8 cellular contexts compared by ENCODE assay signal in the genomic region with DNA sequence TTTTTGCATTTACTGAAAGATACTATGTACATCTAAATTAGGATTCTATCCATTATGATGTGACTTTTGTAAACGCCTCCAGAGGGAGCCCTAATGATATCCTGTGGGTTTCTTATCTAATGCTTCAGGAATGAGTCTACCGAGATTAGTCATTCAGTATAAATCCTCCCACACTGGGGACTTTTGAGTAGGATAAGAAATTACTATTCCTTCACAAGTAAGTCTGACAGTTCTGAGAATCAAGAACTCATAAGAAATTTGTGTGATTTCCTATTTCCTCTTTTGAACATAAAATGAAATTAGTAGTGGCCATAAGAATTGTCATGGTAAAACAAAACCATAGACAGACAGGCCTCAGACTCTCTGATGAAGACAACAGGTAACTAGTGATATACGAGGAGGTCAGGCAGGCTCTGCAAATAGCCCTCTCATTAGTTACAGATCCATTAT. TPM values are rescaled to one million over a fixed set of nuclear protein-coding genes. Genes with fewer than 3 reads are reported as not detected.
DNase-seq lines count a peak whose midpoint lies in the region; ATAC-seq and TF ChIP-seq lines count a peak whose summit lies in the region.

No MANE protein-coding gene starts in this region.

- whole genome bisulfite sequencing in psoas muscle, 3 donors: 3 to 6% (median 4%) methylated on average over 3 of the region's 3 CpGs

- TF ChIP-seq CTCF in GM06990 (IDR thresholded peaks at IDR 0.05; ENCODE audit: insufficient read depth, low read length, poor library complexity, severe bottlenecking) (peak; percentile 41), PC-3 (conservative IDR thresholded peaks at IDR 0.05; ENCODE audit: low read depth, low read length) (peak; percentile 81), psoas muscle (IDR thresholded peaks at IDR 0.05) (peak; percentile 31)

- H2AFZ ChIP-seq in PC-3 (ENCODE audit: low read length): no peak overlapping the region

- BruUV-seq in PC-3 (replicated peaks; lab: Mats Ljungman, UMichigan): no TSS peak

- ATAC-seq in HG02678 (IDR thresholded peaks at IDR 0.05; ENCODE audit: unreplicated experiment) (peak; percentile 72), PC-3 (peak; percentile 76), psoas muscle (no peak)
- ATAC-seq in activated CD4-positive, CD25-positive, alpha-beta regulatory T cell treated with anti-CD3 and anti-CD28 coated beads, Interleukin-2, amount 50 U/mL, for 24 hours: no peak

- H3K9ac ChIP-seq in PC-3 (ENCODE audit: low read length): no peak overlapping the region

- no peak overlapping the region for H3K4me3 ChIP-seq in GM06990 (replicated peaks; ENCODE audit: low read depth, low read length)
- no peak overlapping the region for H3K4me3 ChIP-seq in PC-3 (ENCODE audit: low read length)
- H3K4me3 ChIP-seq in psoas muscle: no peak overlapping the region

- H3K9me2 ChIP-seq in PC-3 (replicated peaks; ENCODE audit: low read length): no peaks in the 10 kb centered on the region

- DNase-seq in GM06990 (ENCODE audit: extremely low read depth, insufficient read length) (no peak), PC-3 (peak; percentile 86), fibroblast of peridontal ligament (ENCODE audit: extremely low read depth) (peak; percentile 5), psoas muscle (no peak), germinal center (ENCODE audit: low spot score) (no peak)
- DNase-seq in activated CD8-positive, alpha-beta memory T cell treated with anti-CD3 and anti-CD28 coated beads for 24 hours: no peak

- H3K36me3 ChIP-seq in GM06990 (ENCODE audit: control insufficient read depth, insufficient read depth, low read length) (no peaks in the 10 kb centered on the region), PC-3 (ENCODE audit: low read depth, low read length) (no peaks in the 10 kb centered on the region), psoas muscle (ENCODE audit: insufficient read depth in 1 of 2, low read depth in 1 of 2) (no peaks in the 10 kb centered on the region)

- intact Hi-C loops in PC-3 (cut with micrococcal nuclease) (loop anchor here (5.0 kb wide), 1 partner anchor 682 kb away; no protein-coding TSS in a partner anchor), psoas muscle (cut with DNase I) (no loop called here)

- H3K4me1 ChIP-seq in PC-3 (ENCODE audit: insufficient read depth, low read length) (peaks cover 5% of the 10 kb centered on the region; the same call in 1 of the 2 replicates), psoas muscle (no peaks in the 10 kb centered on the region)

- no peaks in the 10 kb centered on the region for H4K20me1 ChIP-seq in PC-3 (ENCODE audit: low read length)

- no peaks in the 10 kb centered on the region for H3F3A ChIP-seq in PC-3 (ENCODE audit: low read length, unreplicated experiment)

- H3K27me3 ChIP-seq in GM06990 (replicated peaks; ENCODE audit: control insufficient read depth, insufficient read depth, low read length) (no peaks in the 10 kb centered on the region), PC-3 (ENCODE audit: low read length) (no peaks in the 10 kb centered on the region), psoas muscle (ENCODE audit: insufficient read depth in 3 of 3, low read length in 2 of 3) (peaks cover 0 to 3% (median 0%) of the 10 kb centered on the region in 3 donors)

- POLR2A ChIA-PET in PC-3 (lab: Charles Lee; ENCODE audit: unreplicated experiment): no interaction called here

- no peaks in the 10 kb centered on the region for H3K79me2 ChIP-seq in PC-3 (ENCODE audit: low read length)

- H3K9me3 ChIP-seq in PC-3 (ENCODE audit: low read length) (peaks cover 5% of the 10 kb centered on the region; the same call in 1 of the 2 replicates), psoas muscle (no peaks in the 10 kb centered on the region)

- CTCF ChIA-PET in PC-3 (lab: Charles Lee): no interaction called here

- peak overlapping the region; percentile 16; the same call in 1 of the 2 replicates for H3K4me2 ChIP-seq in PC-3 (ENCODE audit: low read length)

- H3K27ac ChIP-seq in PC-3 (ENCODE audit: low read length) (no peak overlapping the region), psoas muscle (no peak overlapping the region)

RNA-seq across cellular contexts. Expression of gene OR5M1, which starts 10.0 kb away (rescaled TPM):
- not detected in 2 replicates for total RNA-seq in PC-3 (2014; rRNA removed)
- total RNA-seq in psoas muscle: not detected
- not detected for polyA plus RNA-seq in psoas muscle

RNA-seq across cellular contexts. Expression of gene OR5AP2, which starts 17.6 kb away (rescaled TPM):
- not detected in 2 replicates for total RNA-seq in PC-3 (2014; rRNA removed)
- not detected for total RNA-seq in psoas muscle
- not detected for polyA plus RNA-seq in psoas muscle

RNA-seq across cellular contexts. Expression of gene OR5AR1, which starts 38.8 kb away (rescaled TPM):
- not detected in 2 replicates for total RNA-seq in PC-3 (2014; rRNA removed)
- not detected for total RNA-seq in psoas muscle
- not detected for polyA plus RNA-seq in psoas muscle

RNA-seq across cellular contexts. Expression of gene OR5M10, which starts 47.2 kb away (rescaled TPM):
- total RNA-seq in PC-3 (2014; rRNA removed) (not detected in 2 replicates), psoas muscle (not detected)
- polyA plus RNA-seq in psoas muscle: not detected

Comparison
In these comparisons a context has a peak if more than half of its experiments do, and no peak if none do; other contexts are left out.
1. DNase-seq: peak in PC-3 (single experiment) and fibroblast of peridontal ligament (single experiment); none in GM06990 (single experiment), psoas muscle (0 of 2), germinal center (single experiment) and activated CD8-positive, alpha-beta memory T cell treated with anti-CD3 and anti-CD28 coated beads for 24 hours (single experiment).
2. CTCF ChIP-seq: peak in every context shown above with its lines; median percentile 81 in PC-3; 41 in GM06990; 31 in psoas muscle.
3. ATAC-seq: peak in HG02678 (single experiment) and PC-3 (single experiment); none in psoas muscle (0 of 4) and activated CD4-positive, CD25-positive, alpha-beta regulatory T cell treated with anti-CD3 and anti-CD28 coated beads, Interleukin-2, amount 50 U/mL, for 24 hours (0 of 2).